In genomic region chr15:41838400-41838897, GRCh38 we compare ENCODE assay signal across 15 cellular contexts. TPM values are rescaled to one million over a fixed set of nuclear protein-coding genes. Genes with fewer than 3 reads are reported as not detected.
DNase-seq lines count a peak whose midpoint lies in the region; TF ChIP-seq lines count a peak whose summit lies in the region.
"Had no signal": no experiment of that assay in that cellular context is flagged by ENCODE, and none has a peak within 500 bp of the region (broad histone marks: within the 10 kb centered on the region; RNA-seq: fewer than 3 reads in every experiment).

TSS of gene PLA2G4B (plus strand) at chr15:41838847. CDS start at chr15:41838914, 67 bp downstream.

- H3K36me3 ChIP-seq in PC-9 (ENCODE audit: low read depth) = no peaks in the 10 kb centered on the region
- no peaks in the 10 kb centered on the region for H3K36me3 ChIP-seq in testis (ENCODE audit: low read depth, missing control alignments)

- BruUV-seq in PC-9 (replicated peaks; lab: Mats Ljungman, UMichigan) = no TSS peak

- H3K27ac ChIP-seq in PC-9 = peak within 1 kb of the TSS; percentile 29; the same call in 1 of the 2 replicates
- no peak within 1 kb of the TSS for H3K27ac ChIP-seq in testis
- H3K27ac ChIP-seq: hepatocyte had no signal

- DNase-seq in T-helper 2 cell (no peak), PC-9 (peak; percentile 92 to 96), kidney tubule cell (ENCODE audit: low spot score) (peak; percentile 6), testis (no peak), GM19240 (ENCODE audit: insufficient read length, low spot score) (no peak), GM03348 (ENCODE audit: low spot score) (no peak), dedifferentiated amniotic fluid mesenchymal stem cell (ENCODE audit: extremely low spot score) (no peak)
- DNase-seq: activated naive CD4-positive, alpha-beta T cell; HFFc6; NCI-H1105 treated with DMSO at 0.1 percent for 48 hours; nephron progenitor cell; stimulated activated CD4-positive, alpha-beta T cell treated with anti-CD3 and anti-CD28 coated beads, Interleukin-2, amount 100 ng/mL, for 48 hours; substantia nigra had no signal

- POLR2A ChIA-PET in PC-9 (lab: Charles Lee; ENCODE audit: unreplicated experiment) = interaction anchor here (0.6 to 1.0 kb wide), 5 partner anchors 13 to 65 kb away, joined by 3 to 7 read pairs (median 6); partner anchors contain the start of gene MAPKBP1

- CTCF ChIA-PET in PC-9 (lab: Charles Lee) = interaction anchor here (0.6 to 1.1 kb wide), 2 partner anchors 66 to 320 kb away, joined by 5 read pairs; no protein-coding TSS in a partner anchor

- TF ChIP-seq POLR2A in testis (IDR thresholded peaks at IDR 0.05) = no peak

- no peak within 1 kb of the TSS for H3K4me3 ChIP-seq in PC-9
- no peak within 1 kb of the TSS for H3K4me3 ChIP-seq in testis
- H3K4me3 ChIP-seq: hepatocyte had no signal

- no peaks in the 10 kb centered on the region; the same call in 1 of the 2 replicates for H4K20me1 ChIP-seq in PC-9 (ENCODE audit: insufficient read depth)

- H2AFZ ChIP-seq in PC-9 = no peak within 1 kb of the TSS
- H2AFZ ChIP-seq: hepatocyte had no signal

- no peaks in the 10 kb centered on the region for H3K9me3 ChIP-seq in PC-9 (ENCODE audit: insufficient read depth, low read depth)
- no peaks in the 10 kb centered on the region for H3K9me3 ChIP-seq in testis

- peak within 1 kb of the TSS; percentile 41 for H3K4me2 ChIP-seq in PC-9
- H3K4me2 ChIP-seq: hepatocyte had no signal

- intact Hi-C loops in T-helper 2 cell treated with Interferon-gamma antibody and Interleukin-4, amounts not matched to agents 100 ng/mL and 5 ng/mL, for 36 hours (cut with micrococcal nuclease) = no loop called here
- intact Hi-C loops in PC-9 (cut with micrococcal nuclease; ENCODE audit: unreplicated experiment) = loop anchor here (2.0 kb wide), 1 partner anchor 134 kb away; the partner anchor contains the start of gene EHD4
- intact Hi-C loops in testis (cut with DNase I; ENCODE audit: low total_unique reads) = no loop called here

- H3K4me1 ChIP-seq in PC-9 (replicated peaks; ENCODE audit: insufficient read depth) (peaks cover 24% of the 10 kb centered on the region), testis (no peaks in the 10 kb centered on the region)

- peaks cover 8% of the 10 kb centered on the region; the same call in 1 of the 2 replicates for H3F3A ChIP-seq in PC-9 (ENCODE audit: insufficient read depth, low read depth)

- H3K27me3 ChIP-seq in PC-9 (ENCODE audit: insufficient read depth, low read depth) (no peaks in the 10 kb centered on the region), testis (no peaks in the 10 kb centered on the region)
- H3K27me3 ChIP-seq: hepatocyte had no signal

- H3K9me2 ChIP-seq in PC-9 (ENCODE audit: insufficient read depth) = no peaks in the 10 kb centered on the region

- TF ChIP-seq CTCF in PC-9 (conservative IDR thresholded peaks at IDR 0.05) = no peak
- no peak for TF ChIP-seq CTCF in testis (IDR thresholded peaks at IDR 0.05)

- no peaks in the 10 kb centered on the region for H3K79me2 ChIP-seq in PC-9 (ENCODE audit: low read depth)
- H3K79me2 ChIP-seq: hepatocyte had no signal

- WGBS in testis, 2 donors = 90 to 93% methylated on average over 3 to 6 of the region's 6 CpGs

RNA-seq across cellular contexts. Expression of gene PLA2G4B, which starts in this region (rescaled TPM):
- total RNA-seq in T-helper 2 cell treated with Interferon-gamma antibody and Interleukin-4, amounts not matched to agents 100 ng/mL and 5 ng/mL, for 36 hours = 8.6 and 11.1 TPM in 2 replicates
- total RNA-seq in PC-9 (2021) = 3.6 and 7.8 TPM in 2 replicates
- total RNA-seq in testis = 10 to 100 TPM; 16.4 to 16.6 TPM
- polyA plus RNA-seq in testis (ENCODE audit: insufficient read depth, low read depth, low replicate concordance) = 7.4 TPM

Comparison
In these comparisons a context has a peak if more than half of its experiments do, and no peak if none do; other contexts are left out.
1. DNase-seq: peak in PC-9 (2 of 2) and kidney tubule cell (single experiment); none in T-helper 2 cell (0 of 5), testis (single experiment), GM19240 (single experiment), GM03348 (single experiment) and dedifferentiated amniotic fluid mesenchymal stem cell (single experiment).